In the genomic region with DNA sequence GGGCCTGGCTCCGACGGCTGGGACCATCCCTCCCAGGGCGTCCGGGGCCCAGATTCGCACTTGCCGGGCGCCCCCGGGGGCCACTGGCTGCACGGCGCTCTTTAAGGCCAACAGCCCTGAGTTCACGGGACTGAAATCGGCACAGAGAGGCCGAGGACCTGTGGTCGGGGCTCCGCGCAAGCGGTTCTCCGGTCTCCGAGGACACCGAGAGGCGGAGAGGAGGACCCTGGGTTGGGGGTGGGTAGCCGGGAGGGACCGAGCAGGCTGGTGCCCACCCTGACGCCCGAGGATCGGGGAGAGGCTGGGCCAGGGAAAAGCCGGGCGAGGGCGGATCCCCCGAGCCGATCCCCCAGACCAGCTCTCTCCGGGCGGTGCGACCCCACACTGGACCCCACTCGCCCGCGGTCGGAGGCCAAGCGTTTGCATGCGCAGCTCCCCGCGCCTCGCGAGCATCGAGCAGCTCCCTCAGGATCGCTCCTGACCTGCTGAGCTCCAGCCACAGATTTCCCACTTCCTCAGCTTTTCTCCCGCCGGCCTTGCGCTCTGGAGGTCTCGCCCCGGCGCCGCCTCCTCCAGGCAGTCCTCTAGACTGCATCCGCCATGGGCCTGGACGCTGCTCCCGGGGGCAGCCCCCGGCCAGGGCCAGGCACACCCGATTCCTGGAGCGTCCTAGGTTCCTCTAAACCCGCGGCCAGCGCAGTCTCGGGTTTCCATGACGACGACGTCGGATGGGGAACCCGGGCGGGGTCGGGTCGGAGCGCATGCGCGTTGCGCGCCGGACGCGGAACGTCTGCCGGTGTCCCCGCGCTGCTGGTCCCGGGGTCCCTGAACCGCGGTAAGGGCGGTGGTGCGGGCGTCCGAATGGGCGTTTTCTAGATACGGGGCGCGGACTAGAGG, we compare ENCODE assay signal across 9 cellular contexts. TPM values are rescaled to one million over a fixed set of nuclear protein-coding genes. Genes with fewer than 3 reads are reported as not detected.
A peak's percentile ranks its signal among the peaks of the same experiment; 100 is the strongest.
DNase-seq lines count a peak whose midpoint lies in the region; ATAC-seq lines count a peak whose summit lies in the region.
"Had no signal": no experiment of that assay in that cellular context is flagged by ENCODE, and none has a peak within 500 bp of the region (broad histone marks: within the 10 kb centered on the region; RNA-seq: fewer than 3 reads in every experiment).

No MANE protein-coding gene starts in this region.

- peaks cover 18% of the 10 kb centered on the region for H3K27me3 Mint-ChIP-seq in activated CD8-positive, alpha-beta T cell treated with anti-CD3 and anti-CD28 coated beads, Interleukin-2, amount 10 ng/mL, durations not matched to agents 7 days and 5 days (ENCODE audit: low read depth)

- peaks cover 14% of the 10 kb centered on the region for H3K27me3 ChIP-seq in effector memory CD4-positive, alpha-beta T cell (replicated peaks; ENCODE audit: control insufficient read depth, insufficient read depth, low read length, poor library complexity, severe bottlenecking)

- H3K36me3 Mint-ChIP-seq in activated CD8-positive, alpha-beta T cell treated with anti-CD3 and anti-CD28 coated beads, Interleukin-2, amount 10 ng/mL, durations not matched to agents 7 days and 5 days (ENCODE audit: low read depth): no peaks in the 10 kb centered on the region

- H3K27ac ChIP-seq in effector memory CD4-positive, alpha-beta T cell (ENCODE audit: insufficient read depth, low read length, poor library complexity, severe bottlenecking): peak overlapping the region; percentile 11
- H3K27ac ChIP-seq: 22Rv1 had no signal

- H3K4me3 ChIP-seq in effector memory CD4-positive, alpha-beta T cell (ENCODE audit: insufficient read depth, low read depth, low read length, poor library complexity, severe bottlenecking): peak overlapping the region; percentile 78

- no peaks in the 10 kb centered on the region for H3K9me3 Mint-ChIP-seq in activated CD8-positive, alpha-beta T cell treated with anti-CD3 and anti-CD28 coated beads, Interleukin-2, amount 10 ng/mL, durations not matched to agents 7 days and 5 days (ENCODE audit: insufficient read depth)

- POLR2A ChIA-PET in activated CD8-positive, alpha-beta T cell treated with anti-CD3 and anti-CD28 coated beads, Interleukin-2, amount 10 ng/mL, durations not matched to agents 7 days and 5 days (lab: Charles Lee): interaction anchor here (0.9 kb wide), 1 partner anchor 32 kb away, joined by 3 read pairs; no protein-coding TSS in a partner anchor

- H3K36me3 ChIP-seq in effector memory CD4-positive, alpha-beta T cell (ENCODE audit: control insufficient read depth, insufficient read depth, low read length): no peaks in the 10 kb centered on the region

- peaks cover 17% of the 10 kb centered on the region for H3K4me1 ChIP-seq in effector memory CD4-positive, alpha-beta T cell (ENCODE audit: control insufficient read depth, insufficient read depth, low read length, poor library complexity, severe bottlenecking)

- no peaks in the 10 kb centered on the region for H3K9me3 ChIP-seq in effector memory CD4-positive, alpha-beta T cell (ENCODE audit: control insufficient read depth, low read length)

- CTCF ChIA-PET in activated CD8-positive, alpha-beta T cell treated with anti-CD3 and anti-CD28 coated beads, Interleukin-2, amount 10 ng/mL, durations not matched to agents 7 days and 5 days (lab: Charles Lee): no interaction called here

- no peaks in the 10 kb centered on the region for H3K4me1 Mint-ChIP-seq in activated CD8-positive, alpha-beta T cell treated with anti-CD3 and anti-CD28 coated beads, Interleukin-2, amount 10 ng/mL, durations not matched to agents 7 days and 5 days (ENCODE audit: low read depth)

- no peak overlapping the region for H3K27ac Mint-ChIP-seq in activated CD8-positive, alpha-beta T cell treated with anti-CD3 and anti-CD28 coated beads, Interleukin-2, amount 10 ng/mL, durations not matched to agents 7 days and 5 days

- DNase-seq in DMS 273 (lab: John Stamatoyannopoulos, UW; ENCODE audit: unreplicated experiment) (peak; percentile 89), DMS 273 treated with DMSO at 0.1 percent for 48 hours (lab: John Stamatoyannopoulos, UW) (no peak), NCI-H748 treated with DMSO at 0.1 percent for 48 hours (lab: John Stamatoyannopoulos, UW) (peak; percentile 4), medulla oblongata (ENCODE audit: extremely low spot score) (peak; percentile 86)
- peak; percentile 89 for DNase-seq in activated CD8-positive, alpha-beta T cell treated with anti-CD3 and anti-CD28 coated beads, Interleukin-2, amount 10 ng/mL, durations not matched to agents 7 days and 5 days
- DNase-seq in effector memory CD4-positive, alpha-beta T cell: peak; percentile 56 to 75 (median 65)
- DNase-seq in stimulated activated CD4-positive, alpha-beta T cell treated with anti-CD3 and anti-CD28 coated beads, TNF-alpha, amount 100 ng/mL, for 24 hours (ENCODE audit: low read depth in 3 of 3): peak; percentile 78 to 89 (median 79)

- ATAC-seq in HG03045 (IDR thresholded peaks at IDR 0.05; ENCODE audit: unreplicated experiment): peak; percentile 53
- ATAC-seq in activated CD8-positive, alpha-beta T cell treated with anti-CD3 and anti-CD28 coated beads, Interleukin-2, amount 10 ng/mL, durations not matched to agents 7 days and 5 days: peak; percentile 75

- H3K4me3 Mint-ChIP-seq in activated CD8-positive, alpha-beta T cell treated with anti-CD3 and anti-CD28 coated beads, Interleukin-2, amount 10 ng/mL, durations not matched to agents 7 days and 5 days: peak overlapping the region; percentile 78

RNA-seq across cellular contexts. Expression of a gene that starts 17.6 kb away (rescaled TPM):
- total RNA-seq in activated CD8-positive, alpha-beta T cell treated with anti-CD3 and anti-CD28 coated beads, Interleukin-2, amount 10 ng/mL, durations not matched to agents 7 days and 5 days: under 1 TPM in 1 of 2 experiments, not detected in 1; 0.05 TPM

RNA-seq across cellular contexts. Expression of a gene that starts 32.7 kb away (rescaled TPM):
- 10 to 100 TPM; 32.2 to 35.6 TPM for total RNA-seq in activated CD8-positive, alpha-beta T cell treated with anti-CD3 and anti-CD28 coated beads, Interleukin-2, amount 10 ng/mL, durations not matched to agents 7 days and 5 days
